ENCODE assay signal across 23 cellular contexts in genomic region chr10:114387784-114388183, GRCh38. TPM values are rescaled to one million over a fixed set of nuclear protein-coding genes. Genes with fewer than 3 reads are reported as not detected.
DNase-seq lines count a peak whose midpoint lies in the region; ATAC-seq, FAIRE-seq and TF ChIP-seq lines count a peak whose summit lies in the region.
"Had no signal": no experiment of that assay in that cellular context is flagged by ENCODE, and none has a peak within 500 bp of the region (broad histone marks: within the 10 kb centered on the region; RNA-seq: fewer than 3 reads in every experiment).

No MANE protein-coding gene starts in this region.

- no peak overlapping the region for H3K27ac ChIP-seq in DOHH2 (ENCODE audit: low read depth, low read length)
- H3K27ac ChIP-seq: foreskin keratinocyte, left ventricle myocardium inferior, suprapubic skin, vagina had no signal

- H3K4me1 ChIP-seq in DOHH2 (ENCODE audit: control insufficient read depth, low read length), result no peaks in the 10 kb centered on the region

- ATAC-seq in HG02885 (IDR thresholded peaks at IDR 0.05; ENCODE audit: poor library complexity, unreplicated experiment), result no peak
- ATAC-seq: CD8-positive, alpha-beta T cell had no signal

- peaks cover 13% of the 10 kb centered on the region for H3K27me3 Mint-ChIP-seq in activated naive CD8-positive, alpha-beta T cell treated with anti-CD3 and anti-CD28 coated beads for 36 hours

- no peak overlapping the region for H3K4me3 Mint-ChIP-seq in activated naive CD8-positive, alpha-beta T cell treated with anti-CD3 and anti-CD28 coated beads for 36 hours
- H3K4me3 Mint-ChIP-seq: activated CD4-positive, alpha-beta T cell treated with anti-CD3 and anti-CD28 coated beads for 36 hours; activated naive CD4-positive, alpha-beta T cell treated with anti-CD3 and anti-CD28 coated beads for 36 hours; CD8-positive, alpha-beta T cell had no signal

- H3K79me2 ChIP-seq in DOHH2 (ENCODE audit: control insufficient read depth, low read length), result no peaks in the 10 kb centered on the region

- H3K36me3 ChIP-seq in DOHH2 (ENCODE audit: control insufficient read depth, low read length), result no peaks in the 10 kb centered on the region
- H3K36me3 ChIP-seq in H7 (replicated peaks; ENCODE audit: control insufficient read depth, insufficient read depth, low read length), result no peaks in the 10 kb centered on the region
- H3K36me3 ChIP-seq: left ventricle myocardium inferior, suprapubic skin, vagina had no signal

- H3K4me1 Mint-ChIP-seq in activated naive CD8-positive, alpha-beta T cell treated with anti-CD3 and anti-CD28 coated beads for 36 hours, result peaks cover 14% of the 10 kb centered on the region

- peak overlapping the region; percentile 80 for H3K27ac Mint-ChIP-seq in activated naive CD8-positive, alpha-beta T cell treated with anti-CD3 and anti-CD28 coated beads for 36 hours
- H3K27ac Mint-ChIP-seq: CD8-positive, alpha-beta T cell had no signal

- H3K27me3 ChIP-seq in DOHH2 (ENCODE audit: control insufficient read depth, low read length) (peaks cover 12% of the 10 kb centered on the region), H7 (ENCODE audit: control insufficient read depth, insufficient read depth, low read length) (no peaks in the 10 kb centered on the region)
- H3K27me3 ChIP-seq: foreskin keratinocyte, suprapubic skin, vagina had no signal

- no peaks in the 10 kb centered on the region for H4K20me1 ChIP-seq in DOHH2 (ENCODE audit: control insufficient read depth, insufficient read depth, low read depth, low read length)

- H3K9me3 ChIP-seq in DOHH2 (ENCODE audit: control insufficient read depth, insufficient read depth, low read length), result no peaks in the 10 kb centered on the region
- H3K9me3 ChIP-seq: left ventricle myocardium inferior, suprapubic skin, vagina had no signal

- H3F3A ChIP-seq in DOHH2 (ENCODE audit: control insufficient read depth, insufficient read depth), result no peaks in the 10 kb centered on the region

- peaks cover 4% of the 10 kb centered on the region for H3K9me3 Mint-ChIP-seq in activated naive CD8-positive, alpha-beta T cell treated with anti-CD3 and anti-CD28 coated beads for 36 hours
- H3K9me3 Mint-ChIP-seq: activated naive CD4-positive, alpha-beta T cell treated with anti-CD3 and anti-CD28 coated beads for 36 hours; CD8-positive, alpha-beta T cell had no signal

- peak; percentile 72 for DNase-seq in H7
- DNase-seq in activated naive CD8-positive, alpha-beta T cell treated with anti-CD3 and anti-CD28 coated beads for 36 hours, result no peak
- peak; percentile 58 for DNase-seq in iPS-NIHi7 (ENCODE audit: extremely low spot score)
- no peak for DNase-seq in HK-2 (ENCODE audit: unreplicated experiment)
- no peak for DNase-seq in HTR-8/SVneo (ENCODE audit: insufficient read length, low spot score)
- DNase-seq: anterior cingulate cortex; CD8-positive, alpha-beta T cell; central memory CD4-positive, alpha-beta T cell; erythroblast; GDM1; left ventricle myocardium inferior; midbrain; NCI-H1436 treated with DMSO at 0.1 percent for 48 hours; NCI-H526 treated with DMSO at 0.1 percent for 48 hours; SW 1271 had no signal

- peak; percentile 39 for TF ChIP-seq CTCF in DOHH2 (IDR thresholded peaks at IDR 0.05; ENCODE audit: low read depth, low read length, poor library complexity, severe bottlenecking)

- no peak overlapping the region for H3K4me2 ChIP-seq in DOHH2 (ENCODE audit: low read length)

- no peak for FAIRE-seq in HTR-8/SVneo (lab: Jason Lieb, UNC)
- FAIRE-seq: TTC549 had no signal

- peaks cover 5% of the 10 kb centered on the region for H3K36me3 Mint-ChIP-seq in activated naive CD8-positive, alpha-beta T cell treated with anti-CD3 and anti-CD28 coated beads for 36 hours
- H3K36me3 Mint-ChIP-seq: CD8-positive, alpha-beta T cell had no signal

- H3K4me3 ChIP-seq in DOHH2 (ENCODE audit: low read length), result no peak overlapping the region
- H3K4me3 ChIP-seq in H7 (ENCODE audit: insufficient read depth, low read depth, low read length), result no peak overlapping the region
- H3K4me3 ChIP-seq: left ventricle myocardium inferior, suprapubic skin, vagina had no signal

- H3K9me2 ChIP-seq in DOHH2 (replicated peaks; ENCODE audit: control insufficient read depth, low read length), result no peaks in the 10 kb centered on the region

RNA-seq across cellular contexts. Expression of gene AFAP1L2, which starts 16.5 kb away (rescaled TPM):
- 2.0 and 2.1 TPM in 2 replicates for total RNA-seq in H7 (2014; rRNA removed; shearing (Covaris generic))
- 1 to 10 TPM; 3.2 to 4.6 TPM for total RNA-seq in activated naive CD8-positive, alpha-beta T cell treated with anti-CD3 and anti-CD28 coated beads for 36 hours

Comparison
In these comparisons a context has a peak if more than half of its experiments do, and no peak if none do; other contexts are left out.
1. DNase-seq: peak in H7 (single experiment) and iPS-NIHi7 (single experiment); none in activated naive CD8-positive, alpha-beta T cell treated with anti-CD3 and anti-CD28 coated beads for 36 hours (single experiment), HK-2 (single experiment) and HTR-8/SVneo (single experiment).